In genomic region chr6:63352587-63353281, GRCh38 we compare ENCODE assay signal across 7 cellular contexts. TPM values are rescaled to one million over a fixed set of nuclear protein-coding genes. Genes with fewer than 3 reads are reported as not detected.
DNase-seq lines count a peak whose midpoint lies in the region; ATAC-seq, FAIRE-seq and TF ChIP-seq lines count a peak whose summit lies in the region.

No MANE protein-coding gene starts in this region.

- peak overlapping the region in 2 of 4 donors; percentile 11 to 21 for H3K4me3 ChIP-seq in pancreas

- H3K9me3 ChIP-seq in pancreas: no peaks in the 10 kb centered on the region

- H3K36me3 ChIP-seq in pancreas: no peaks in the 10 kb centered on the region

- no peaks in the 10 kb centered on the region for H3K27me3 ChIP-seq in pancreas

- ATAC-seq in HG03108 (IDR thresholded peaks at IDR 0.05; ENCODE audit: unreplicated experiment): peak; percentile 92
- ATAC-seq in pancreas: peak; percentile 85 to 96 (median 92)

- peaks cover 4 to 13% (median 10%) of the 10 kb centered on the region in 3 donors for H3K4me1 ChIP-seq in pancreas

- intact Hi-C loops in pancreas (cut with DNase I): loop anchor here in 1 of 3 donors (5.0 kb wide), 1 partner anchor 225 kb away; no protein-coding TSS in a partner anchor

- peak; percentile 49 for DNase-seq in ELR (ENCODE audit: low read depth)
- peak; percentile 38 for DNase-seq in GM19238 (ENCODE audit: insufficient read length, low spot score)
- DNase-seq in RPMI8226: peak; percentile 74
- peak; percentile 45 for DNase-seq in fibroblast of peridontal ligament (ENCODE audit: extremely low read depth)
- peak in 3 of 6 donors; percentile 41 to 62 (median 59) for DNase-seq in pancreas
- DNase-seq in DMS79 (lab: John Stamatoyannopoulos, UW): no peak

- 19 to 26% methylated on average over 6 of the region's 6 CpGs for WGBS in pancreas, 2 donors

- FAIRE-seq in pancreas (lab: Jason Lieb, UNC): peak; percentile 17

- H3K27ac ChIP-seq in pancreas: peak overlapping the region in 2 of 4 donors; percentile 62 to 65

- peak in 3 of 4 donors; percentile 50 to 62 (median 55) for TF ChIP-seq CTCF in pancreas (IDR thresholded peaks at IDR 0.05)

RNA-seq across cellular contexts. Expression of gene LGSN, which starts 33.0 kb away (rescaled TPM):
- total RNA-seq in pancreas: under 1 TPM in 3 of 6 donors, not detected in 3; 0.19 to 0.52 (median 0.22) TPM
- polyA plus RNA-seq in pancreas: under 1 TPM; 0.04 to 0.12 TPM
